Comparison of ENCODE assay signal across 22 cellular contexts in genomic region chr7:138342990-138343389, GRCh38.
"Had no signal": no experiment of that assay in that cellular context is flagged by ENCODE, and none has a peak within 500 bp of the region (broad histone marks: within the 10 kb centered on the region; RNA-seq: fewer than 3 reads in every experiment).

No MANE protein-coding gene starts in this region.

- H3K4me1 ChIP-seq: esophagus squamous epithelium, gastrocnemius medialis, left lung, lower lobe of right lung had no signal

- H3K36me3 ChIP-seq: esophagus squamous epithelium, gastrocnemius medialis, heart right ventricle, left lung, lower lobe of right lung had no signal

- H3K9me3 ChIP-seq: gastrocnemius medialis had no signal

- DNase-seq: cortex of kidney; effector CD8-positive, alpha-beta T cell; effector memory CD8-positive, alpha-beta T cell; endodermal cell; erythroblast; esophagus squamous epithelium; foreskin fibroblast; foreskin melanocyte; gastrocnemius medialis; glutamatergic neuron; head of caudate nucleus; heart right ventricle; hippocampal formation; left cardiac atrium; left lung; left ventricle myocardium superior; lower lobe of right lung; mesenchymal stem cell; mucosa of descending colon; naive B cell; naive thymus-derived CD8-positive, alpha-beta T cell had no signal

- H3K4me3 ChIP-seq: esophagus squamous epithelium, gastrocnemius medialis, heart right ventricle, left lung, lower lobe of right lung, mucosa of descending colon had no signal

- H3K27me3 ChIP-seq: esophagus squamous epithelium, gastrocnemius medialis, heart right ventricle, left lung had no signal

- H3K27ac ChIP-seq: epithelial cell of prostate, esophagus squamous epithelium, gastrocnemius medialis, heart right ventricle, left lung, lower lobe of right lung had no signal
